In genomic region chr19:15199652-15200574, GRCh38 we compare ENCODE assay signal across 9 cellular contexts. TPM values are rescaled to one million over a fixed set of nuclear protein-coding genes. Genes with fewer than 3 reads are reported as not detected.
DNase-seq lines count a peak whose midpoint lies in the region; ATAC-seq, FAIRE-seq and TF ChIP-seq lines count a peak whose summit lies in the region.
"Had no signal": no experiment of that assay in that cellular context is flagged by ENCODE, and none has a peak within 500 bp of the region (broad histone marks: within the 10 kb centered on the region; RNA-seq: fewer than 3 reads in every experiment).

No MANE protein-coding gene starts in this region.

- ATAC-seq in pancreas (peak in 3 of 4 donors; percentile 20 to 36 (median 26)), GM21723 (IDR thresholded peaks at IDR 0.05; ENCODE audit: unreplicated experiment) (no peak), GM18868 (IDR thresholded peaks at IDR 0.05; ENCODE audit: unreplicated experiment) (no peak)

- no peaks in the 10 kb centered on the region for H3K36me3 ChIP-seq in CD4-positive, alpha-beta memory T cell (ENCODE audit: insufficient read depth, low read length)
- H3K36me3 ChIP-seq in esophagus squamous epithelium (peaks cover 0 to 12% (median 0%) of the 10 kb centered on the region in 3 donors), pancreas (no peaks in the 10 kb centered on the region)

- CTCF ChIA-PET in CD4-positive, alpha-beta memory T cell (lab: Charles Lee; ENCODE audit: partially characterized antibody), result no interaction called here

- peaks cover 27% of the 10 kb centered on the region for H3K27me3 ChIP-seq in CD4-positive, alpha-beta memory T cell (ENCODE audit: insufficient read depth, low read length)
- H3K27me3 ChIP-seq in esophagus squamous epithelium (peaks cover 0 to 65% (median 0%) of the 10 kb centered on the region in 4 donors), pancreas (no peaks in the 10 kb centered on the region)

- peaks cover 5 to 24% (median 19%) of the 10 kb centered on the region in 4 donors for H3K4me1 Mint-ChIP-seq in CD4-positive, alpha-beta memory T cell

- no peaks in the 10 kb centered on the region for H3K4me1 ChIP-seq in CD4-positive, alpha-beta memory T cell (ENCODE audit: insufficient read depth, low read length)
- H3K4me1 ChIP-seq in esophagus squamous epithelium (peaks cover 27 to 65% (median 43%) of the 10 kb centered on the region in 3 donors), pancreas (no peaks in the 10 kb centered on the region)

- peaks cover 45 to 48% of the 10 kb centered on the region in 2 donors for H3K27me3 Mint-ChIP-seq in CD4-positive, alpha-beta memory T cell

- peaks cover 0 to 4% (median 0%) of the 10 kb centered on the region in 8 donors for H3K9me3 Mint-ChIP-seq in CD4-positive, alpha-beta memory T cell

- POLR2A ChIA-PET in CD4-positive, alpha-beta memory T cell (lab: Charles Lee; ENCODE audit: partially characterized antibody), result no interaction called here

- H3K27ac Mint-ChIP-seq in CD4-positive, alpha-beta memory T cell, result no peak overlapping the region

- H3K27ac ChIP-seq in CD4-positive, alpha-beta memory T cell (ENCODE audit: low read depth, low read length), result no peak overlapping the region
- peak overlapping the region; percentile 90 to 98 (median 96) for H3K27ac ChIP-seq in esophagus squamous epithelium
- peak overlapping the region; percentile 50 to 60 (median 54) for H3K27ac ChIP-seq in pancreas

- no peak for FAIRE-seq in pancreas (lab: Jason Lieb, UNC)
- FAIRE-seq: TTC549 had no signal

- no peaks in the 10 kb centered on the region for H3K9me3 ChIP-seq in CD4-positive, alpha-beta memory T cell (ENCODE audit: control insufficient read depth in 1 of 2, low read length in 2 of 2)
- H3K9me3 ChIP-seq in esophagus squamous epithelium (no peaks in the 10 kb centered on the region), pancreas (no peaks in the 10 kb centered on the region)

- no peak for DNase-seq in CD4-positive, alpha-beta memory T cell
- DNase-seq in OCI-M2 (lab: John Stamatoyannopoulos, UW; ENCODE audit: unreplicated experiment) (peak; percentile 27), esophagus squamous epithelium (lab: John Stamatoyannopoulos, UW) (no peak), pancreas (peak in 5 of 6 donors; percentile 52 to 76 (median 68)), dedifferentiated amniotic fluid mesenchymal stem cell (ENCODE audit: extremely low spot score) (no peak), NCI-H1048 (lab: John Stamatoyannopoulos, UW) (no peak)

- H3K4me3 ChIP-seq in CD4-positive, alpha-beta memory T cell (ENCODE audit: low read length in 2 of 2), result no peak overlapping the region
- peak overlapping the region; percentile 61 to 80 (median 75) for H3K4me3 ChIP-seq in esophagus squamous epithelium
- H3K4me3 ChIP-seq in pancreas, result peak overlapping the region; percentile 33 to 62 (median 54)

- 0 to 2% methylated on average over 8 of the region's 83 CpGs for WGBS in esophagus squamous epithelium, 2 donors
- WGBS in pancreas, 2 donors, result 4 to 7% methylated on average over 61 to 78 of the region's 83 CpGs

- H3K4me3 Mint-ChIP-seq in CD4-positive, alpha-beta memory T cell, result peak overlapping the region; percentile 1 to 81 (median 68)

- TF ChIP-seq CTCF in esophagus squamous epithelium (IDR thresholded peaks at IDR 0.05) (no peak), pancreas (IDR thresholded peaks at IDR 0.05) (no peak)

- no peaks in the 10 kb centered on the region for H3K36me3 Mint-ChIP-seq in CD4-positive, alpha-beta memory T cell

- no peak for TF ChIP-seq POLR2A in esophagus squamous epithelium (IDR thresholded peaks at IDR 0.05)

- intact Hi-C loops in CD4-positive, alpha-beta memory T cell (cut with micrococcal nuclease), result no loop called here
- intact Hi-C loops in esophagus squamous epithelium (cut with DNase I) (no loop called here), pancreas (cut with DNase I) (no loop called here)

RNA-seq across cellular contexts. Expression of gene NOTCH3, which starts 0.9 kb away (rescaled TPM):
- total RNA-seq in CD4-positive, alpha-beta memory T cell, result under 1 TPM; 0.14 to 0.23 TPM
- polyA plus RNA-seq in CD4-positive, alpha-beta memory T cell, result not detected
- total RNA-seq in esophagus squamous epithelium (100 to 1,000 TPM in 3 of 4 donors, 10 to 100 TPM in 1; 95.6 to 278 (median 122) TPM), pancreas (10 to 100 TPM in 5 of 6 donors, 1 to 10 TPM in 1; 8.4 to 29.4 (median 13.4) TPM)
- 1 to 10 TPM; 7.3 to 8.0 TPM for polyA plus RNA-seq in pancreas

RNA-seq across cellular contexts. Expression of gene EPHX3, which starts 32.3 kb away (rescaled TPM):
- total RNA-seq in CD4-positive, alpha-beta memory T cell, result under 1 TPM in 1 of 2 experiments, not detected in 1; 0.29 TPM
- polyA plus RNA-seq in CD4-positive, alpha-beta memory T cell, result not detected
- total RNA-seq in esophagus squamous epithelium, result 10 to 100 TPM; 18.7 to 93.0 (median 48.9) TPM
- total RNA-seq in pancreas, result under 1 TPM in 4 of 6 donors, not detected in 2; 0.09 to 0.59 (median 0.17) TPM
- polyA plus RNA-seq in pancreas, result under 1 TPM in 1 of 2 donors, not detected in 1; 0.16 TPM

Comparison
In these comparisons a context has a peak if more than half of its experiments do, and no peak if none do; other contexts are left out.
1. DNase-seq: peak in OCI-M2 (single experiment) and pancreas (5 of 6); none in CD4-positive, alpha-beta memory T cell (0 of 5), esophagus squamous epithelium (single experiment), dedifferentiated amniotic fluid mesenchymal stem cell (single experiment) and NCI-H1048 (single experiment).
2. H3K4me3 ChIP-seq: peak in esophagus squamous epithelium (4 of 4) and pancreas (4 of 4); none in CD4-positive, alpha-beta memory T cell (0 of 2).
3. ATAC-seq: peak in pancreas (3 of 4); none in GM21723 (single experiment) and GM18868 (single experiment).
4. RNA of gene NOTCH3, which starts 0.9 kb away (total RNA-seq): 95.6 to 278 TPM in esophagus squamous epithelium and 8.4 to 29.4 TPM in pancreas; 0.14 to 0.23 TPM in CD4-positive, alpha-beta memory T cell; every median in the first group is over 4 times any median in the second.
5. RNA of gene EPHX3, which starts 32.3 kb away (total RNA-seq): 18.7 to 93.0 TPM in esophagus squamous epithelium; 0.29 TPM in CD4-positive, alpha-beta memory T cell and 0.09 to 0.59 TPM in pancreas; every median in the first group is over 10 times any median in the second.